In genomic region chr1:163528710-163529348, GRCh38 we compare ENCODE assay signal across 8 cellular contexts.
DNase-seq lines count a peak whose midpoint lies in the region; TF ChIP-seq lines count a peak whose summit lies in the region.

No MANE protein-coding gene starts in this region.

- peaks cover 3% of the 10 kb centered on the region for H3K27me3 Mint-ChIP-seq in nephron progenitor cell (ENCODE audit: low read depth, poor library complexity)

- H3K9me3 Mint-ChIP-seq in nephron progenitor cell, result peaks cover 10% of the 10 kb centered on the region

- TF ChIP-seq CTCF in HFF-Myc (IDR thresholded peaks at IDR 0.05; ENCODE audit: low read depth, low read length, missing control alignments) (peak; percentile 55), nephron progenitor cell (IDR thresholded peaks at IDR 0.05) (peak; percentile 70)

- H3K4me1 Mint-ChIP-seq in nephron progenitor cell, result no peaks in the 10 kb centered on the region

- DNase-seq in stimulated activated CD4-positive, alpha-beta T cell treated with anti-CD3 and anti-CD28 coated beads, Interleukin-12 subunit alpha, Interleukin-12 subunit beta, amount 100 ng/mL, for 48 hours (ENCODE audit: low read depth in 2 of 3, low spot score in 1 of 3), result peak in 2 of 3 donors; percentile 2 to 8
- DNase-seq in stimulated activated CD4-positive, alpha-beta T cell treated with anti-CD3 and anti-CD28 coated beads, Interleukin-1b, Interleukin-23, amount 100 ng/mL, for 48 hours, result no peak
- DNase-seq in HFF-Myc (ENCODE audit: extremely low read depth, low read depth) (no peak), NCI-H2227 (lab: John Stamatoyannopoulos, UW; ENCODE audit: unreplicated experiment) (peak; percentile 39), cerebellar cortex (ENCODE audit: low spot score) (peak; percentile 5), nephron progenitor cell (peak; percentile 21), putamen (ENCODE audit: low spot score) (no peak)
- no peak for DNase-seq in central memory CD4-positive, alpha-beta T cell

- H3K4me3 ChIP-seq in HFF-Myc (replicated peaks; ENCODE audit: low read depth, low read length), result no peak overlapping the region

- no peak overlapping the region for H3K27ac Mint-ChIP-seq in nephron progenitor cell

- H3K36me3 Mint-ChIP-seq in nephron progenitor cell (ENCODE audit: low read depth), result no peaks in the 10 kb centered on the region

- H3K4me3 Mint-ChIP-seq in nephron progenitor cell, result no peak overlapping the region

Comparison
In these comparisons a context has a peak if more than half of its experiments do, and no peak if none do; other contexts are left out.
1. DNase-seq: peak in stimulated activated CD4-positive, alpha-beta T cell treated with anti-CD3 and anti-CD28 coated beads, Interleukin-12 subunit alpha, Interleukin-12 subunit beta, amount 100 ng/mL, for 48 hours (2 of 3), NCI-H2227 (single experiment), cerebellar cortex (single experiment) and nephron progenitor cell (single experiment); none in stimulated activated CD4-positive, alpha-beta T cell treated with anti-CD3 and anti-CD28 coated beads, Interleukin-1b, Interleukin-23, amount 100 ng/mL, for 48 hours (single experiment), HFF-Myc (single experiment), putamen (single experiment) and central memory CD4-positive, alpha-beta T cell (single experiment).